8 cellular contexts compared by ENCODE assay signal in genomic region chr7:16891338-16891737, GRCh38. TPM values are rescaled to one million over a fixed set of nuclear protein-coding genes. Genes with fewer than 3 reads are reported as not detected.
DNase-seq lines count a peak whose midpoint lies in the region; ATAC-seq and TF ChIP-seq lines count a peak whose summit lies in the region.

No MANE protein-coding gene starts in this region.

- WGBS in gastroesophageal sphincter (ENCODE audit: low coverage in 1 of 2), 2 donors = 30 to 42% methylated on average over 2 of the region's 2 CpGs

- H3K27me3 ChIP-seq in tibial artery (no peaks in the 10 kb centered on the region), gastroesophageal sphincter (no peaks in the 10 kb centered on the region)

- no peaks in the 10 kb centered on the region for H3K36me3 ChIP-seq in tibial artery
- no peaks in the 10 kb centered on the region for H3K36me3 ChIP-seq in gastroesophageal sphincter

- H3K4me3 ChIP-seq in HFF-Myc (replicated peaks; ENCODE audit: low read depth, low read length) = no peak overlapping the region
- H3K4me3 ChIP-seq in tibial artery = no peak overlapping the region
- H3K4me3 ChIP-seq in gastroesophageal sphincter = no peak overlapping the region

- POLR2A ChIA-PET in MCF 10A (lab: Yijun Ruan, JAX) = interaction anchor here (0.7 to 1.5 kb wide), 6 partner anchors 9 to 466 kb away, joined by 3 to 10 read pairs (median 4); no protein-coding TSS in a partner anchor

- peak; percentile 81 for ATAC-seq in activated CD8-positive, alpha-beta memory T cell treated with anti-CD3 and anti-CD28 coated beads, Interleukin-2, amount 10 ng/mL, durations not matched to agents 7 days and 5 days
- ATAC-seq in left lobe of liver = peak; percentile 91
- no peak for ATAC-seq in gastroesophageal sphincter

- no peak for TF ChIP-seq EP300 in gastroesophageal sphincter (IDR thresholded peaks at IDR 0.05)

- H3K4me1 ChIP-seq in tibial artery = no peaks in the 10 kb centered on the region
- no peaks in the 10 kb centered on the region for H3K4me1 ChIP-seq in gastroesophageal sphincter

- peaks cover 32% of the 10 kb centered on the region for H3K4me1 Mint-ChIP-seq in activated CD8-positive, alpha-beta memory T cell treated with anti-CD3 and anti-CD28 coated beads, Interleukin-2, amount 10 ng/mL, durations not matched to agents 7 days and 5 days
- H3K4me1 Mint-ChIP-seq in MCF 10A (ENCODE audit: insufficient read depth, unreplicated experiment) = peaks cover 5% of the 10 kb centered on the region

- TF ChIP-seq POLR2A in gastroesophageal sphincter (IDR thresholded peaks at IDR 0.05) = no peak

- TF ChIP-seq CTCF in HFF-Myc (IDR thresholded peaks at IDR 0.05; ENCODE audit: low read depth, low read length, missing control alignments) = peak; percentile 49
- TF ChIP-seq CTCF in MCF 10A (IDR thresholded peaks at IDR 0.05; ENCODE audit: unreplicated experiment) = peak; percentile 68
- TF ChIP-seq CTCF in tibial artery (IDR thresholded peaks at IDR 0.05) = peak in 1 of 2 experiments; percentile 28
- peak in 1 of 4 experiments; percentile 50 for TF ChIP-seq CTCF in gastroesophageal sphincter (IDR thresholded peaks at IDR 0.05)

- peak; percentile 51 for DNase-seq in activated CD8-positive, alpha-beta memory T cell treated with anti-CD3 and anti-CD28 coated beads, Interleukin-2, amount 10 ng/mL, durations not matched to agents 7 days and 5 days
- no peak for DNase-seq in activated CD8-positive, alpha-beta memory T cell treated with anti-CD3 and anti-CD28 coated beads, Interleukin-2, amount 50 U/mL, for 48 hours
- DNase-seq in HFF-Myc (ENCODE audit: extremely low read depth, low read depth) = peak; percentile 30
- DNase-seq in NCI-H2107 (lab: John Stamatoyannopoulos, UW) = peak; percentile 40
- peak; percentile 74 for DNase-seq in MCF 10A (ENCODE audit: unreplicated experiment)
- DNase-seq in left lobe of liver (ENCODE audit: low spot score) = no peak
- no peak for DNase-seq in tibial artery

- no peaks in the 10 kb centered on the region for H3K9me3 Mint-ChIP-seq in activated CD8-positive, alpha-beta memory T cell treated with anti-CD3 and anti-CD28 coated beads, Interleukin-2, amount 10 ng/mL, durations not matched to agents 7 days and 5 days (ENCODE audit: low read depth)
- H3K9me3 Mint-ChIP-seq in MCF 10A (ENCODE audit: unreplicated experiment) = no peaks in the 10 kb centered on the region

- no TSS peak for BruUV-seq in MCF 10A (replicated peaks; lab: Mats Ljungman, UMichigan)

- CTCF ChIA-PET in activated CD8-positive, alpha-beta memory T cell treated with anti-CD3 and anti-CD28 coated beads, Interleukin-2, amount 10 ng/mL, durations not matched to agents 7 days and 5 days (lab: Charles Lee) = interaction anchor here (0.7 to 4.0 kb wide), 10 partner anchors 11 to 118 kb away, joined by 3 to 41 read pairs (median 4); no protein-coding TSS in a partner anchor
- CTCF ChIA-PET in MCF 10A (lab: Yijun Ruan, JAX) = interaction anchor here (0.5 to 4.3 kb wide), 35 partner anchors 10 to 756 kb away, joined by 3 to 76 read pairs (median 4); partner anchors contain the start of genes AGR2 and AGR3

- H3K27ac ChIP-seq in tibial artery (no peak overlapping the region), gastroesophageal sphincter (no peak overlapping the region)

- H3K9me3 ChIP-seq in tibial artery (no peaks in the 10 kb centered on the region), gastroesophageal sphincter (no peaks in the 10 kb centered on the region)

- no peaks in the 10 kb centered on the region for H3K36me3 Mint-ChIP-seq in activated CD8-positive, alpha-beta memory T cell treated with anti-CD3 and anti-CD28 coated beads, Interleukin-2, amount 10 ng/mL, durations not matched to agents 7 days and 5 days
- H3K36me3 Mint-ChIP-seq in MCF 10A (ENCODE audit: insufficient read depth, unreplicated experiment) = no peaks in the 10 kb centered on the region

- peaks cover 12% of the 10 kb centered on the region for H3K27me3 Mint-ChIP-seq in activated CD8-positive, alpha-beta memory T cell treated with anti-CD3 and anti-CD28 coated beads, Interleukin-2, amount 10 ng/mL, durations not matched to agents 7 days and 5 days
- no peaks in the 10 kb centered on the region for H3K27me3 Mint-ChIP-seq in MCF 10A (ENCODE audit: insufficient read depth, unreplicated experiment)

- no peak overlapping the region for H3K27ac Mint-ChIP-seq in activated CD8-positive, alpha-beta memory T cell treated with anti-CD3 and anti-CD28 coated beads, Interleukin-2, amount 10 ng/mL, durations not matched to agents 7 days and 5 days
- no peak overlapping the region for H3K27ac Mint-ChIP-seq in MCF 10A (ENCODE audit: low read depth, unreplicated experiment)

- intact Hi-C loops in MCF 10A (cut with micrococcal nuclease) (loop anchor here (1.0 to 2.0 kb wide), 4 partner anchors 27 to 1454 kb away; no protein-coding TSS in a partner anchor), tibial artery (cut with DNase I; ENCODE audit: low total_unique reads) (no loop called here)

- no peak overlapping the region for H3K4me3 Mint-ChIP-seq in activated CD8-positive, alpha-beta memory T cell treated with anti-CD3 and anti-CD28 coated beads, Interleukin-2, amount 10 ng/mL, durations not matched to agents 7 days and 5 days
- no peak overlapping the region for H3K4me3 Mint-ChIP-seq in MCF 10A (ENCODE audit: unreplicated experiment)

RNA-seq across cellular contexts. Expression of gene AGR3, which starts 9.6 kb away (rescaled TPM):
- not detected for total RNA-seq in activated CD8-positive, alpha-beta memory T cell treated with anti-CD3 and anti-CD28 coated beads, Interleukin-2, amount 10 ng/mL, durations not matched to agents 7 days and 5 days
- not detected in 2 replicates for total RNA-seq in MCF 10A (2022)
- 0.28 TPM for total RNA-seq in left lobe of liver
- 1 to 10 TPM in 1 of 4 donors, not detected in 3; 5.9 TPM for total RNA-seq in gastroesophageal sphincter

Comparison
In these comparisons a context has a peak if more than half of its experiments do, and no peak if none do; other contexts are left out.
1. DNase-seq: peak in activated CD8-positive, alpha-beta memory T cell treated with anti-CD3 and anti-CD28 coated beads, Interleukin-2, amount 10 ng/mL, durations not matched to agents 7 days and 5 days (single experiment), HFF-Myc (single experiment), NCI-H2107 (single experiment) and MCF 10A (single experiment); none in activated CD8-positive, alpha-beta memory T cell treated with anti-CD3 and anti-CD28 coated beads, Interleukin-2, amount 50 U/mL, for 48 hours (single experiment), left lobe of liver (single experiment) and tibial artery (0 of 2).